18 cellular contexts compared by ENCODE assay signal in genomic region chr22:16771569-16771968, GRCh38. TPM values are rescaled to one million over a fixed set of nuclear protein-coding genes. Genes with fewer than 3 reads are reported as not detected.
"Had no signal": no experiment of that assay in that cellular context is flagged by ENCODE, and none has a peak within 500 bp of the region (broad histone marks: within the 10 kb centered on the region; RNA-seq: fewer than 3 reads in every experiment).

No MANE protein-coding gene starts in this region.

RNA-seq across cellular contexts. Expression of gene XKR3, which starts 53.6 kb away (rescaled TPM):
- total RNA-seq: activated naive CD4-positive, alpha-beta T cell treated with anti-CD3 and anti-CD28 coated beads for 36 hours; activated naive CD8-positive, alpha-beta T cell treated with anti-CD3 and anti-CD28 coated beads for 36 hours; activated naive CD8-positive, alpha-beta T cell treated with anti-CD3 and anti-CD28 coated beads, Interleukin-2, amount 10 ng/mL, durations not matched to agents 7 days and 5 days; activated T-cell treated with anti-CD3 and anti-CD28 coated beads, Interleukin-2, amount 50 U/mL, for 4 hours; activated T-helper 1 cell treated with anti-CD3 and anti-CD28 coated beads, Interleukin-12 subunit alpha, Interleukin-12 subunit beta, Interleukin-2, Interleukin-4 antibody, amounts not matched to agents 30 ng/mL and 10 ng/mL and 1 ng/mL, durations not matched to agents 14 hours and 24 hours and 36 hours; activated T-helper 17 cell treated with anti-CD3 and anti-CD28 coated beads, Interleukin-2, amount 50 U/mL, for 72 hours; activated T-helper 2 cell treated with anti-CD3 and anti-CD28 coated beads, Interferon-gamma antibody, Interleukin-2, Interleukin-4, amounts not matched to agents 10 μg/mL and 5 μg/mL and 100 μg/mL, durations not matched to agents 14 hours and 24 hours and 36 hours; adrenal gland; aorta; ascending aorta; astrocyte; body of pancreas; bronchial epithelial cell; cardiac muscle cell; cardiac septum; cerebellum; chondrocyte had no signal
- polyA plus RNA-seq: adipose tissue, aorta, cardiac muscle cell had no signal
